ENCODE assay signal across 1 cellular context in the genomic region with DNA sequence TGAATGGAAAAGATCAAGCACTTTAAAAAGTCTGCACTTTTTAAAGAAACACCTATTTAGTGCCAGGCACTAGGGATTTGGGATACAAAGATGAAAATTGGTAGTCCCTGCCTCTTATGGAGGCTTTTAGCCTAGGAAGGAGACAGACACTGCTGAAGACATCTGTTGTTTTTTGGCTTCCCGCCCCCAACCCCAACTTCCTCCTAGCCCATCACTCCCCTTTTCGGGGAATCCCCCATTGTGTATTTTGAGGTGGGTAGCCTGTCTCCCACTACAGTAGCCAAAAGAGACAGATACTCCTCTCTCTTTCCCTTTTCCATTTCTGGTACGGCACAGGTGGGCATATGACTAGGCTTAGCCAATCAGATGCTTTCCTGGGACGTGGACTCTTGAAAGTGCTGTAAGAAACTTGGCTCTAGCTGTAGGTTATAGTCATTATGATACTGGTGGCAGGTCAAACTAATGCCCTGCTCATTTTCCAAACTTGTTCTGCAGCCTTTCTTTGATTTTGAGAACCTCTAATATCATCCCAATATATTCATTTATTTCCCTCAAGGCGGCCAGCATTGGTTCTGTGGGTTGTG.
TF ChIP-seq lines count a peak whose summit lies in the region.

No MANE protein-coding gene starts in this region.

TF ChIP-seq in GM12878, 131 proteins besides CTCF, POLR2A, EP300 and RAD21 (continued from another document):
- TF ChIP-seq RFX5 (IDR thresholded peaks at IDR 0.05; ENCODE audit: low read depth, low read length), result no peak
- peak; percentile 70; the same call in 1 of the 2 replicates for TF ChIP-seq CBX5 (IDR thresholded peaks at IDR 0.05; ENCODE audit: low read depth)
- peak; percentile 37; the same call in 1 of the 2 replicates for TF ChIP-seq EED (IDR thresholded peaks at IDR 0.05; ENCODE audit: low read depth)
- no peak for TF ChIP-seq ZNF384 (IDR thresholded peaks at IDR 0.05; ENCODE audit: borderline replicate concordance, low read depth, low read length)
- TF ChIP-seq, protein P1, sequence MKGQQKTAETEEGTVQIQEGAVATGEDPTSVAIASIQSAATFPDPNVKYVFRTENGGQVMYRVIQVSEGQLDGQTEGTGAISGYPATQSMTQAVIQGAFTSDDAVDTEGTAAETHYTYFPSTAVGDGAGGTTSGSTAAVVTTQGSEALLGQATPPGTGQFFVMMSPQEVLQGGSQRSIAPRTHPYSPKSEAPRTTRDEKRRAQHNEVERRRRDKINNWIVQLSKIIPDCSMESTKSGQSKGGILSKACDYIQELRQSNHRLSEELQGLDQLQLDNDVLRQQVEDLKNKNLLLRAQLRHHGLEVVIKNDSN (IDR thresholded peaks at IDR 0.05; ENCODE audit: borderline replicate concordance, extremely low read length, insufficient read depth, low read depth, low read length), result peak; percentile 66
- TF ChIP-seq NFIC (IDR thresholded peaks at IDR 0.05; ENCODE audit: low read depth, low read length), result peak; percentile 41; the same call in 1 of the 2 replicates
- TF ChIP-seq BCL11A (IDR thresholded peaks at IDR 0.05; ENCODE audit: low read depth, low read length), result no peak
- no peak for TF ChIP-seq STAT1 (conservative IDR thresholded peaks at IDR 0.05)
